Comparison of ENCODE assay signal across 18 cellular contexts in genomic region chr2:128357561-128358370, GRCh38.
"Had no signal": no experiment of that assay in that cellular context is flagged by ENCODE, and none has a peak within 500 bp of the region (broad histone marks: within the 10 kb centered on the region; RNA-seq: fewer than 3 reads in every experiment).

No MANE protein-coding gene starts in this region.

- H3K27me3 ChIP-seq: dorsolateral prefrontal cortex, gastroesophageal sphincter, heart right ventricle, SJSA1 had no signal

- H3K4me1 Mint-ChIP-seq: activated naive CD8-positive, alpha-beta T cell treated with anti-CD3 and anti-CD28 coated beads, Interleukin-2, amount 10 ng/mL, durations not matched to agents 7 days and 5 days; stimulated activated naive CD8-positive, alpha-beta T cell treated with anti-CD3 and anti-CD28 coated beads, Interleukin-15, amount 100 ng/mL, for 72 hours had no signal

- H3K9me3 ChIP-seq: gastroesophageal sphincter, heart right ventricle, mucosa of descending colon, thoracic aorta had no signal

- H3K36me3 ChIP-seq: gastroesophageal sphincter, heart right ventricle, SJSA1, thoracic aorta had no signal

- DNase-seq: activated CD4-positive, alpha-beta T cell treated with anti-CD3 and anti-CD28 coated beads for 48 hours; activated naive CD8-positive, alpha-beta T cell treated with anti-CD3 and anti-CD28 coated beads, Interleukin-2, amount 10 ng/mL, durations not matched to agents 7 days and 5 days; activated T-cell treated with anti-CD3 and anti-CD28 coated beads, Interleukin-2, amount 50 U/mL, for 48 hours; endodermal cell; left colon; mammary epithelial cell; mucosa of descending colon; natural killer cell; stimulated activated CD4-positive, alpha-beta T cell treated with anti-CD3 and anti-CD28 coated beads, Interleukin-15, amount 100 ng/mL, for 24 hours; T-helper 2 cell had no signal

- H3K4me3 Mint-ChIP-seq: activated naive CD8-positive, alpha-beta T cell treated with anti-CD3 and anti-CD28 coated beads, Interleukin-2, amount 10 ng/mL, durations not matched to agents 7 days and 5 days; brain; endodermal cell; natural killer cell; stimulated activated naive CD8-positive, alpha-beta T cell treated with anti-CD3 and anti-CD28 coated beads, Interleukin-15, amount 100 ng/mL, for 72 hours had no signal

- H3K36me3 Mint-ChIP-seq: activated naive CD8-positive, alpha-beta T cell treated with anti-CD3 and anti-CD28 coated beads, Interleukin-2, amount 10 ng/mL, durations not matched to agents 7 days and 5 days; brain; natural killer cell had no signal

- H3K27ac Mint-ChIP-seq: activated naive CD8-positive, alpha-beta T cell treated with anti-CD3 and anti-CD28 coated beads, Interleukin-2, amount 10 ng/mL, durations not matched to agents 7 days and 5 days; endodermal cell; natural killer cell had no signal

- H3K4me3 ChIP-seq: dorsolateral prefrontal cortex, gastroesophageal sphincter, heart right ventricle, mucosa of descending colon, SJSA1, skin epidermis, thoracic aorta had no signal

- H3K27ac ChIP-seq: dorsolateral prefrontal cortex, gastroesophageal sphincter, heart right ventricle, SJSA1, skin epidermis, thoracic aorta had no signal

- H3K9me3 Mint-ChIP-seq: activated naive CD8-positive, alpha-beta T cell treated with anti-CD3 and anti-CD28 coated beads, Interleukin-2, amount 10 ng/mL, durations not matched to agents 7 days and 5 days; natural killer cell; stimulated activated naive CD8-positive, alpha-beta T cell treated with anti-CD3 and anti-CD28 coated beads, Interleukin-15, amount 100 ng/mL, for 72 hours had no signal

- ATAC-seq: gastroesophageal sphincter; heart right ventricle; left colon; mucosa of descending colon; natural killer cell; stimulated activated naive CD8-positive, alpha-beta T cell treated with anti-CD3 and anti-CD28 coated beads, Interleukin-15, amount 100 ng/mL, for 72 hours had no signal
